9 cellular contexts compared by ENCODE assay signal in genomic region chr12:53985900-53986685, GRCh38. TPM values are rescaled to one million over a fixed set of nuclear protein-coding genes. Genes with fewer than 3 reads are reported as not detected.
DNase-seq lines count a peak whose midpoint lies in the region; ATAC-seq, FAIRE-seq and TF ChIP-seq lines count a peak whose summit lies in the region.
"Had no signal": no experiment of that assay in that cellular context is flagged by ENCODE, and none has a peak within 500 bp of the region (broad histone marks: within the 10 kb centered on the region; RNA-seq: fewer than 3 reads in every experiment).

No MANE protein-coding gene starts in this region.

- H3K27me3 ChIP-seq in HAP-1 (ENCODE audit: low read depth) (0 out of 2 replicates have a peak, but pooled peaks cover 2% of the 10 kb centered on the region), GM12878 (replicated peaks in 1 of 2; ENCODE audit: control insufficient read depth in 2 of 2, insufficient read depth in 2 of 2, low read length in 1 of 2) (peaks cover 30 to 57% of the 10 kb centered on the region in 2 experiments)

- intact Hi-C loops in GM12878 (cut with micrococcal nuclease; ENCODE audit: unreplicated experiment): loop anchor here (2.0 to 10.0 kb wide), 4 partner anchors 191 to 281 kb away; no protein-coding TSS in a partner anchor

- no peak for TF ChIP-seq RAD21 in GM12878 (IDR thresholded peaks at IDR 0.05; ENCODE audit: insufficient read depth, low read depth, low read length)

- H3K4me3 ChIP-seq in HAP-1 (peak overlapping the region; percentile 14), GM12878 (no peak overlapping the region)

- H3K9me3 ChIP-seq in HAP-1 (no peaks in the 10 kb centered on the region), GM12878 (replicated peaks; ENCODE audit: control insufficient read depth, insufficient read depth, low read length) (no peaks in the 10 kb centered on the region)

- no peak for TF ChIP-seq POLR2A in GM12878 (IDR thresholded peaks at IDR 0.05; ENCODE audit: low read depth, low read length)
- no peak for TF ChIP-seq POLR2A in erythroblast (IDR thresholded peaks at IDR 0.05; ENCODE audit: low read length)

- SMC1A ChIA-PET in GM12878 (lab: Charles Lee; ENCODE audit: uncharacterized antibody, unreplicated experiment): interaction anchor here (0.6 to 4.5 kb wide), 11 partner anchors 10 to 229 kb away, joined by 3 to 29 read pairs (median 6); partner anchors contain the start of genes HOXC5 and HOXC9

- peak overlapping the region; percentile 57; the same call in 1 of the 2 replicates for H3K4me2 ChIP-seq in GM12878 (ENCODE audit: control insufficient read depth, insufficient read depth)

- CTCF ChIA-PET in GM12878 (lab: Yijun Ruan, JAX): interaction anchor here (0.5 to 5.5 kb wide), 27 partner anchors 9 to 349 kb away, joined by 3 to 54 read pairs (median 4); partner anchors contain the start of genes HOXC6, HOXC8, HOXC9 and SMUG1

- DNase-seq in ACHN (peak; percentile 73), HAP-1 (ENCODE audit: low spot score in 2 of 2) (no peak), GM12878 (ENCODE audit: low read depth, low spot score) (no peak), mesothelial cell of epicardium (ENCODE audit: low spot score in 2 of 2, unreplicated experiment in 2 of 2) (no peak), HTR-8/SVneo (ENCODE audit: insufficient read length, low spot score) (no peak), erythroblast (lab: John Stamatoyannopoulos, UW) (no peak)
- DNase-seq: T1000 had no signal

- peaks cover 100% of the 10 kb centered on the region for H3K27me3 Mint-ChIP-seq in mesothelial cell of epicardium (ENCODE audit: low read depth)

- FAIRE-seq in GM12878 (lab: Jason Lieb, UNC): no peak
- no peak for FAIRE-seq in HTR-8/SVneo (lab: Jason Lieb, UNC)

- in situ Hi-C loops in ACHN (cut with HindIII; ENCODE audit: low pct_ligation_motif_present, low pct_unique_long_range_greater_than_20kb, low sequenced_read_pairs): no loop called here
- in situ Hi-C loops in HAP-1 (cut with MboI; ENCODE audit: low sequenced_read_pairs): loop anchor here (25.0 kb wide), 1 partner anchor 376 kb away; the partner anchor contains the start of gene GPR84
- in situ Hi-C loops in GM12878 (cut with MboI): no loop called here

- peaks cover 19% of the 10 kb centered on the region for H3K4me1 Mint-ChIP-seq in mesothelial cell of epicardium

- H3K79me2 ChIP-seq in GM12878 (ENCODE audit: control insufficient read depth, insufficient read depth, low read length): no peaks in the 10 kb centered on the region

- TF ChIP-seq EP300 in GM12878 (IDR thresholded peaks at IDR 0.05; ENCODE audit: borderline replicate concordance in 1 of 2, control insufficient read depth in 1 of 2, low read depth in 2 of 2, low read length in 2 of 2): no peak

- RAD21 ChIA-PET in GM12878 (lab: Charles Lee; ENCODE audit: unreplicated experiment): interaction anchor here (0.8 to 3.3 kb wide), 9 partner anchors 9 to 234 kb away, joined by 3 to 14 read pairs (median 3); partner anchors contain the start of gene HOXC8

- H3K27ac ChIP-seq in GM12878 (ENCODE audit: control insufficient read depth, insufficient read depth): no peak overlapping the region

- peak; percentile 64 for ATAC-seq in GM12878
- ATAC-seq in GM19455 (IDR thresholded peaks at IDR 0.05; ENCODE audit: unreplicated experiment): no peak
- ATAC-seq in GM21381 (IDR thresholded peaks at IDR 0.05; ENCODE audit: unreplicated experiment): no peak

- POLR2A ChIA-PET in GM12878 (lab: Charles Lee): interaction anchor here (0.6 to 1.2 kb wide), 2 partner anchors 9 to 13 kb away, joined by 3 read pairs; no protein-coding TSS in a partner anchor

- H3K9me3 Mint-ChIP-seq in mesothelial cell of epicardium: no peaks in the 10 kb centered on the region

- H3K27ac Mint-ChIP-seq in mesothelial cell of epicardium: no peak overlapping the region

- peaks cover 3% of the 10 kb centered on the region; the same call in 1 of the 2 replicates for H4K20me1 ChIP-seq in GM12878 (ENCODE audit: control insufficient read depth, insufficient read depth)

- H3K36me3 ChIP-seq in HAP-1 (replicated peaks): no peaks in the 10 kb centered on the region
- no peaks in the 10 kb centered on the region for H3K36me3 ChIP-seq in GM12878 (ENCODE audit: control insufficient read depth in 2 of 2, insufficient read depth in 2 of 2, low read length in 1 of 2)

- peaks cover 21% of the 10 kb centered on the region for H3K4me1 ChIP-seq in HAP-1
- H3K4me1 ChIP-seq in GM12878 (ENCODE audit: control insufficient read depth, insufficient read depth, low read length): peaks cover 17% of the 10 kb centered on the region

- TF ChIP-seq CTCF in GM12878 (IDR thresholded peaks at IDR 0.05 in 2 of 3, conservative IDR thresholded peaks at IDR 0.05 in 1 of 3; ENCODE audit: control insufficient read depth in 2 of 3, extremely low read depth in 1 of 3, insufficient read depth in 1 of 3, low read depth in 3 of 3, low read length in 3 of 3) (no peak), mesothelial cell of epicardium (IDR thresholded peaks at IDR 0.05; ENCODE audit: unreplicated experiment) (no peak)

- WGBS in GM12878 (ENCODE audit: insufficient coverage, insufficient replicate concordance, low lambda C conversion rate, missing lambda C conversion rate): 18% methylated on average over 52 of the region's 56 CpGs

- BruUV-seq in GM12878 (replicated peaks; lab: Mats Ljungman, UMichigan): no TSS peak

- H2AFZ ChIP-seq in GM12878 (ENCODE audit: control insufficient read depth, low read depth, low read length): no peak overlapping the region

- H3K9ac ChIP-seq in GM12878 (ENCODE audit: control insufficient read depth, insufficient read depth, low read length): no peak overlapping the region

- peak overlapping the region; percentile 52 for H3K4me3 Mint-ChIP-seq in mesothelial cell of epicardium

- H3K36me3 Mint-ChIP-seq in mesothelial cell of epicardium: no peaks in the 10 kb centered on the region

RNA-seq across cellular contexts. Expression of gene HOXC10, which starts 1.1 kb away (rescaled TPM):
- total RNA-seq in GM12878 (2013; cell fraction: nucleolus; rRNA removed): not detected in 2 replicates
- not detected in 2 replicates for total RNA-seq in GM12878 (2014; rRNA removed)
- not detected in 2 replicates for total RNA-seq in GM12878 (2014; rRNA removed; fragmentation: Illumina TruSeq; extraction: Trizol)
- total RNA-seq in GM12878 (2021): 0.59 TPM in 1 of 2 replicates, not detected in the other
- not detected for polyA plus RNA-seq in GM12878 (2011; ENCODE audit: low read depth)
- not detected in 2 replicates for polyA plus RNA-seq in GM12878 (2011; rRNA removed)
- polyA plus RNA-seq in GM12878 (2011; cell fraction: cytosol; rRNA removed): 0.03 TPM in 1 of 2 replicates, not detected in the other
- polyA plus RNA-seq in GM12878 (2011; cell fraction: nucleus; rRNA removed): not detected in 2 replicates
- polyA plus RNA-seq in GM12878 (2012): not detected in 2 replicates
- not detected in 2 replicates for polyA plus RNA-seq in GM12878 (2014; fragmentation: Illumina TruSeq; extraction: Trizol)
- not detected for polyA plus RNA-seq in GM12878 (2014; fragmentation: Nextera tagmentation; extraction: Ambion mirVana)
- not detected in 2 replicates for polyA plus RNA-seq in GM12878 (2014; rRNA removed)
- not detected for polyA plus RNA-seq in GM12878 (2016; fragmentation: Nextera tagmentation; extraction: Ambion mirVana)
- not detected in 2 replicates for polyA minus RNA-seq in GM12878 (2011; rRNA and poly(A)+ RNA removed)
- polyA minus RNA-seq in GM12878 (2011; cell fraction: cytosol; rRNA and poly(A)+ RNA removed): not detected in 2 replicates
- polyA minus RNA-seq in GM12878 (2011; cell fraction: nucleus; rRNA and poly(A)+ RNA removed): 0.24 TPM in 1 of 2 replicates, not detected in the other
- total RNA-seq in mesothelial cell of epicardium: 0.95 to 0.97 TPM (median 0.96 TPM) in 3 replicates

RNA-seq across cellular contexts. Expression of gene HOTAIR, which starts 11.3 kb away (rescaled TPM):
- not detected in 2 replicates for total RNA-seq in GM12878 (2013; cell fraction: nucleolus; rRNA removed)
- total RNA-seq in GM12878 (2014; rRNA removed): not detected in 2 replicates
- not detected in 2 replicates for total RNA-seq in GM12878 (2014; rRNA removed; fragmentation: Illumina TruSeq; extraction: Trizol)
- not detected in 2 replicates for total RNA-seq in GM12878 (2021)
- polyA plus RNA-seq in GM12878 (2011; ENCODE audit: low read depth): not detected
- not detected in 2 replicates for polyA plus RNA-seq in GM12878 (2011; rRNA removed)
- polyA plus RNA-seq in GM12878 (2011; cell fraction: cytosol; rRNA removed): not detected in 2 replicates
- not detected in 2 replicates for polyA plus RNA-seq in GM12878 (2011; cell fraction: nucleus; rRNA removed)
- polyA plus RNA-seq in GM12878 (2012): not detected in 2 replicates
- not detected in 2 replicates for polyA plus RNA-seq in GM12878 (2014; fragmentation: Illumina TruSeq; extraction: Trizol)
- polyA plus RNA-seq in GM12878 (2014; fragmentation: Nextera tagmentation; extraction: Ambion mirVana): not detected
- polyA plus RNA-seq in GM12878 (2014; rRNA removed): not detected in 2 replicates
- not detected for polyA plus RNA-seq in GM12878 (2016; fragmentation: Nextera tagmentation; extraction: Ambion mirVana)
- polyA minus RNA-seq in GM12878 (2011; rRNA and poly(A)+ RNA removed): not detected in 2 replicates
- not detected in 2 replicates for polyA minus RNA-seq in GM12878 (2011; cell fraction: cytosol; rRNA and poly(A)+ RNA removed)
- polyA minus RNA-seq in GM12878 (2011; cell fraction: nucleus; rRNA and poly(A)+ RNA removed): not detected in 2 replicates
- 1.1 to 1.8 TPM (median 1.8 TPM) in 3 replicates for total RNA-seq in mesothelial cell of epicardium

RNA-seq across cellular contexts. Expression of gene HOXC11, which starts 13.2 kb away (rescaled TPM):
- not detected in 2 replicates for total RNA-seq in GM12878 (2013; cell fraction: nucleolus; rRNA removed)
- total RNA-seq in GM12878 (2014; rRNA removed) (not detected in 2 replicates), GM12878 (2014; rRNA removed; fragmentation: Illumina TruSeq; extraction: Trizol) (not detected in 2 replicates), GM12878 (2021) (not detected in 2 replicates), mesothelial cell of epicardium (0.47 to 0.60 TPM (median 0.47 TPM) in 3 replicates)
- polyA plus RNA-seq in GM12878 (2011; ENCODE audit: low read depth): 0.12 TPM
- polyA plus RNA-seq in GM12878 (2011; rRNA removed) (not detected in 2 replicates), GM12878 (2014; fragmentation: Illumina TruSeq; extraction: Trizol) (not detected in 2 replicates), GM12878 (2014; fragmentation: Nextera tagmentation; extraction: Ambion mirVana) (not detected), GM12878 (2014; rRNA removed) (not detected in 2 replicates), GM12878 (2016; fragmentation: Nextera tagmentation; extraction: Ambion mirVana) (not detected)
- not detected in 2 replicates for polyA plus RNA-seq in GM12878 (2011; cell fraction: cytosol; rRNA removed)
- polyA plus RNA-seq in GM12878 (2011; cell fraction: nucleus; rRNA removed): not detected in 2 replicates
- polyA plus RNA-seq in GM12878 (2012): not detected in 2 replicates
- polyA minus RNA-seq in GM12878 (2011; rRNA and poly(A)+ RNA removed): not detected in 2 replicates
- 0.73 TPM in 1 of 2 replicates, not detected in the other for polyA minus RNA-seq in GM12878 (2011; cell fraction: cytosol; rRNA and poly(A)+ RNA removed)
- not detected in 2 replicates for polyA minus RNA-seq in GM12878 (2011; cell fraction: nucleus; rRNA and poly(A)+ RNA removed)

RNA-seq across cellular contexts. Expression of gene HOXC9, which starts 13.9 kb away (rescaled TPM):
- total RNA-seq in GM12878 (2013; cell fraction: nucleolus; rRNA removed): 0.69 TPM in 1 of 2 replicates, not detected in the other
- total RNA-seq in GM12878 (2014; rRNA removed) (not detected in 2 replicates), GM12878 (2014; rRNA removed; fragmentation: Illumina TruSeq; extraction: Trizol) (not detected in 2 replicates), GM12878 (2021) (not detected in 2 replicates), mesothelial cell of epicardium (1.1 to 2.0 TPM (median 1.6 TPM) in 3 replicates)
- polyA plus RNA-seq in GM12878 (2011; ENCODE audit: low read depth): not detected
- polyA plus RNA-seq in GM12878 (2011; rRNA removed) (not detected in 2 replicates), GM12878 (2014; fragmentation: Illumina TruSeq; extraction: Trizol) (not detected in 2 replicates), GM12878 (2014; fragmentation: Nextera tagmentation; extraction: Ambion mirVana) (not detected), GM12878 (2014; rRNA removed) (not detected in 2 replicates), GM12878 (2016; fragmentation: Nextera tagmentation; extraction: Ambion mirVana) (not detected)
- polyA plus RNA-seq in GM12878 (2011; cell fraction: cytosol; rRNA removed): not detected in 2 replicates
- polyA plus RNA-seq in GM12878 (2011; cell fraction: nucleus; rRNA removed): 0.09 TPM in 1 of 2 replicates, not detected in the other
- 0.07 TPM in 1 of 2 replicates, not detected in the other for polyA plus RNA-seq in GM12878 (2012)
- not detected in 2 replicates for polyA minus RNA-seq in GM12878 (2011; rRNA and poly(A)+ RNA removed)
- not detected in 2 replicates for polyA minus RNA-seq in GM12878 (2011; cell fraction: cytosol; rRNA and poly(A)+ RNA removed)
- not detected in 2 replicates for polyA minus RNA-seq in GM12878 (2011; cell fraction: nucleus; rRNA and poly(A)+ RNA removed)

RNA-seq across cellular contexts. Expression of gene HOXC8, which starts 22.7 kb away (rescaled TPM):
- total RNA-seq in GM12878 (2013; cell fraction: nucleolus; rRNA removed): not detected in 2 replicates
- total RNA-seq in GM12878 (2014; rRNA removed) (not detected in 2 replicates), GM12878 (2014; rRNA removed; fragmentation: Illumina TruSeq; extraction: Trizol) (not detected in 2 replicates), GM12878 (2021) (not detected in 2 replicates), mesothelial cell of epicardium (4.9 to 5.9 TPM (median 5.5 TPM) in 3 replicates)
- polyA plus RNA-seq in GM12878 (2011; ENCODE audit: low read depth): not detected
- polyA plus RNA-seq in GM12878 (2011; rRNA removed) (not detected in 2 replicates), GM12878 (2014; fragmentation: Illumina TruSeq; extraction: Trizol) (not detected in 2 replicates), GM12878 (2014; fragmentation: Nextera tagmentation; extraction: Ambion mirVana) (not detected), GM12878 (2014; rRNA removed) (not detected in 2 replicates), GM12878 (2016; fragmentation: Nextera tagmentation; extraction: Ambion mirVana) (not detected)
- polyA plus RNA-seq in GM12878 (2011; cell fraction: cytosol; rRNA removed): not detected in 2 replicates
- not detected in 2 replicates for polyA plus RNA-seq in GM12878 (2011; cell fraction: nucleus; rRNA removed)
- not detected in 2 replicates for polyA plus RNA-seq in GM12878 (2012)
- polyA minus RNA-seq in GM12878 (2011; rRNA and poly(A)+ RNA removed): 0.10 TPM in 1 of 2 replicates, not detected in the other
- polyA minus RNA-seq in GM12878 (2011; cell fraction: cytosol; rRNA and poly(A)+ RNA removed): not detected in 2 replicates
- polyA minus RNA-seq in GM12878 (2011; cell fraction: nucleus; rRNA and poly(A)+ RNA removed): not detected in 2 replicates
